23 cellular contexts compared by ENCODE assay signal in the genomic region with DNA sequence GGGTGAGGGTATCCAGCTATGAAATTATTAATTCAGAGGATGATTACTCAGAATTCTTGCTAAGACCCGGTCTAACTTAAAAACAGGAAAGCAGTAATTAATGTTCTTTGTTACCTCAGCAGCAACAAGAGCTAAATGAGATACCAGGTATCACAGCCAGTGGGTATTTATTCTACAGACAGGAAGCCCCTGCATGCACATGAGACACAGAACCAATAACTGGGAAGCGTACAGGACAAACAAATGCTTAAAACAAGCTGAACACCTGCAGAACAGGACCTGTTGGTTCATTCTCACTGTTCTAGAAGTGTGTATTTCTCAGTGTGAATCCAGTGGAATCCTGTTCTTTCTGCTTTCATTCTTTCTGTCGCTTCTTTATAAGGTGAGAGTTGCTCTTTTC. TPM values are rescaled to one million over a fixed set of nuclear protein-coding genes. Genes with fewer than 3 reads are reported as not detected.
DNase-seq lines count a peak whose midpoint lies in the region; ATAC-seq and TF ChIP-seq lines count a peak whose summit lies in the region.
"Had no signal": no experiment of that assay in that cellular context is flagged by ENCODE, and none has a peak within 500 bp of the region (broad histone marks: within the 10 kb centered on the region; RNA-seq: fewer than 3 reads in every experiment).

No MANE protein-coding gene starts in this region.

- H3K27me3 Mint-ChIP-seq in activated T-cell treated with anti-CD3 and anti-CD28 coated beads, Interleukin-2, amount 50 U/mL, for 4 hours (ENCODE audit: low read depth) = no peaks in the 10 kb centered on the region
- no peaks in the 10 kb centered on the region for H3K27me3 Mint-ChIP-seq in IgD-negative memory B cell
- no peaks in the 10 kb centered on the region for H3K27me3 Mint-ChIP-seq in activated naive CD8-positive, alpha-beta T cell treated with anti-CD3 and anti-CD28 coated beads for 36 hours
- H3K27me3 Mint-ChIP-seq in stimulated activated memory B cell treated with anti-CD40 and anti-IgM and Interleukin-4, amounts not matched to agents 10 μg/mL and 1 μg/mL and 100 μg/mL, for 72 hours = no peaks in the 10 kb centered on the region
- H3K27me3 Mint-ChIP-seq in activated T-helper 1 cell treated with anti-CD3 and anti-CD28 coated beads, Interleukin-12 subunit alpha, Interleukin-12 subunit beta, Interleukin-2, Interleukin-4 antibody, amounts not matched to agents 30 ng/mL and 10 ng/mL and 1 ng/mL, durations not matched to agents 14 hours and 24 hours and 36 hours (ENCODE audit: insufficient read depth) = peaks cover 14% of the 10 kb centered on the region

- peak overlapping the region; percentile 5 for H3K4me3 Mint-ChIP-seq in activated T-cell treated with anti-CD3 and anti-CD28 coated beads, Interleukin-2, amount 50 U/mL, for 4 hours
- peak overlapping the region in 1 of 4 donors; percentile 47 for H3K4me3 Mint-ChIP-seq in IgD-negative memory B cell
- H3K4me3 Mint-ChIP-seq in activated naive CD8-positive, alpha-beta T cell treated with anti-CD3 and anti-CD28 coated beads for 36 hours = peak overlapping the region; percentile 15
- H3K4me3 Mint-ChIP-seq in stimulated activated memory B cell treated with anti-CD40 and anti-IgM and Interleukin-4, amounts not matched to agents 10 μg/mL and 1 μg/mL and 100 μg/mL, for 72 hours = no peak overlapping the region
- no peak overlapping the region for H3K4me3 Mint-ChIP-seq in activated T-helper 1 cell treated with anti-CD3 and anti-CD28 coated beads, Interleukin-12 subunit alpha, Interleukin-12 subunit beta, Interleukin-2, Interleukin-4 antibody, amounts not matched to agents 30 ng/mL and 10 ng/mL and 1 ng/mL, durations not matched to agents 14 hours and 24 hours and 36 hours

- peaks cover 79% of the 10 kb centered on the region for H3K4me1 Mint-ChIP-seq in activated T-cell treated with anti-CD3 and anti-CD28 coated beads, Interleukin-2, amount 50 U/mL, for 4 hours (ENCODE audit: low read depth)
- peaks cover 31 to 40% (median 32%) of the 10 kb centered on the region in 3 donors for H3K4me1 Mint-ChIP-seq in IgD-negative memory B cell
- peaks cover 75% of the 10 kb centered on the region for H3K4me1 Mint-ChIP-seq in activated naive CD8-positive, alpha-beta T cell treated with anti-CD3 and anti-CD28 coated beads for 36 hours
- peaks cover 18% of the 10 kb centered on the region for H3K4me1 Mint-ChIP-seq in stimulated activated memory B cell treated with anti-CD40 and anti-IgM and Interleukin-4, amounts not matched to agents 10 μg/mL and 1 μg/mL and 100 μg/mL, for 72 hours
- peaks cover 13% of the 10 kb centered on the region for H3K4me1 Mint-ChIP-seq in activated T-helper 1 cell treated with anti-CD3 and anti-CD28 coated beads, Interleukin-12 subunit alpha, Interleukin-12 subunit beta, Interleukin-2, Interleukin-4 antibody, amounts not matched to agents 30 ng/mL and 10 ng/mL and 1 ng/mL, durations not matched to agents 14 hours and 24 hours and 36 hours (ENCODE audit: low read depth)

- ATAC-seq in activated T-cell treated with anti-CD3 and anti-CD28 coated beads, Interleukin-2, amount 50 U/mL, for 4 hours = peak; percentile 17 to 35
- no peak for ATAC-seq in stimulated activated memory B cell treated with anti-CD40 and anti-IgM and Interleukin-4, amounts not matched to agents 10 μg/mL and 1 μg/mL and 100 μg/mL, for 72 hours
- ATAC-seq in psoas muscle = no peak
- no peak for ATAC-seq in HG02678 (IDR thresholded peaks at IDR 0.05; ENCODE audit: unreplicated experiment)
- ATAC-seq: foreskin keratinocyte, K562 had no signal

- intact Hi-C loops in psoas muscle (cut with DNase I) = no loop called here
- intact Hi-C loops in activated T-helper 1 cell treated with anti-CD3 and anti-CD28 coated beads, Interleukin-12 subunit alpha, Interleukin-12 subunit beta, Interleukin-2, Interleukin-4 antibody, amounts not matched to agents 30 ng/mL and 10 ng/mL and 1 ng/mL, durations not matched to agents 14 hours and 24 hours and 36 hours (cut with micrococcal nuclease) = no loop called here

- peaks cover 5% of the 10 kb centered on the region for H3K36me3 Mint-ChIP-seq in activated T-cell treated with anti-CD3 and anti-CD28 coated beads, Interleukin-2, amount 50 U/mL, for 4 hours (ENCODE audit: insufficient read depth)
- H3K36me3 Mint-ChIP-seq in IgD-negative memory B cell = peaks cover 7% of the 10 kb centered on the region
- peaks cover 5% of the 10 kb centered on the region for H3K36me3 Mint-ChIP-seq in activated naive CD8-positive, alpha-beta T cell treated with anti-CD3 and anti-CD28 coated beads for 36 hours
- H3K36me3 Mint-ChIP-seq in stimulated activated memory B cell treated with anti-CD40 and anti-IgM and Interleukin-4, amounts not matched to agents 10 μg/mL and 1 μg/mL and 100 μg/mL, for 72 hours = no peaks in the 10 kb centered on the region
- no peaks in the 10 kb centered on the region for H3K36me3 Mint-ChIP-seq in activated T-helper 1 cell treated with anti-CD3 and anti-CD28 coated beads, Interleukin-12 subunit alpha, Interleukin-12 subunit beta, Interleukin-2, Interleukin-4 antibody, amounts not matched to agents 30 ng/mL and 10 ng/mL and 1 ng/mL, durations not matched to agents 14 hours and 24 hours and 36 hours (ENCODE audit: low read depth)

- no peak for TF ChIP-seq CTCF in psoas muscle (IDR thresholded peaks at IDR 0.05)

- no peak overlapping the region for H3K27ac ChIP-seq in psoas muscle
- H3K27ac ChIP-seq: epithelial cell of prostate, foreskin keratinocyte had no signal

- H3K9me3 Mint-ChIP-seq in activated T-cell treated with anti-CD3 and anti-CD28 coated beads, Interleukin-2, amount 50 U/mL, for 4 hours = no peaks in the 10 kb centered on the region
- no peaks in the 10 kb centered on the region for H3K9me3 Mint-ChIP-seq in IgD-negative memory B cell
- H3K9me3 Mint-ChIP-seq in activated naive CD8-positive, alpha-beta T cell treated with anti-CD3 and anti-CD28 coated beads for 36 hours = peaks cover 4% of the 10 kb centered on the region
- no peaks in the 10 kb centered on the region for H3K9me3 Mint-ChIP-seq in stimulated activated memory B cell treated with anti-CD40 and anti-IgM and Interleukin-4, amounts not matched to agents 10 μg/mL and 1 μg/mL and 100 μg/mL, for 72 hours
- no peaks in the 10 kb centered on the region for H3K9me3 Mint-ChIP-seq in activated T-helper 1 cell treated with anti-CD3 and anti-CD28 coated beads, Interleukin-12 subunit alpha, Interleukin-12 subunit beta, Interleukin-2, Interleukin-4 antibody, amounts not matched to agents 30 ng/mL and 10 ng/mL and 1 ng/mL, durations not matched to agents 14 hours and 24 hours and 36 hours

- WGBS in psoas muscle, 3 donors = 74 to 85% (median 80%) methylated on average over 3 of the region's 3 CpGs

- no peaks in the 10 kb centered on the region for H3K36me3 ChIP-seq in psoas muscle (ENCODE audit: insufficient read depth in 1 of 2, low read depth in 1 of 2)

- no peak for DNase-seq in activated T-cell treated with anti-CD3 and anti-CD28 coated beads, Interleukin-2, amount 50 U/mL, for 4 hours
- no peak for DNase-seq in activated T-cell treated with anti-CD3 and anti-CD28 coated beads, Interleukin-2, amount 50 U/mL, for 1 hour
- DNase-seq in activated naive CD8-positive, alpha-beta T cell treated with anti-CD3 and anti-CD28 coated beads for 36 hours = no peak
- DNase-seq in psoas muscle = no peak
- DNase-seq in activated T-helper 1 cell treated with anti-CD3 and anti-CD28 coated beads, Interleukin-12 subunit alpha, Interleukin-12 subunit beta, Interleukin-2, Interleukin-4 antibody, amounts not matched to agents 30 ng/mL and 10 ng/mL and 1 ng/mL, durations not matched to agents 14 hours and 24 hours and 36 hours (ENCODE audit: low spot score) = no peak
- DNase-seq: activated effector memory CD4-positive, alpha-beta T cell treated with anti-CD3 and anti-CD28 coated beads, Interleukin-2, amount 50 U/mL, for 16 hours; anterior cingulate cortex; DMS79 treated with DMSO at 0.1 percent for 48 hours; foreskin keratinocyte; hippocampal formation; MM.1S; NCI-H1694 treated with DMSO at 0.1 percent for 48 hours; retina; stimulated activated CD8-positive, alpha-beta memory T cell treated with anti-CD3 and anti-CD28 coated beads, Interleukin-4, amount 100 ng/mL, for 48 hours had no signal

- H3K4me3 ChIP-seq in psoas muscle = no peak overlapping the region
- H3K4me3 ChIP-seq: K562 had no signal

- H3K4me1 ChIP-seq in psoas muscle = no peaks in the 10 kb centered on the region
- H3K4me1 ChIP-seq: foreskin keratinocyte had no signal

- H3K9me3 ChIP-seq in psoas muscle = no peaks in the 10 kb centered on the region

- no peaks in the 10 kb centered on the region for H3K27me3 ChIP-seq in psoas muscle (ENCODE audit: insufficient read depth in 3 of 3, low read length in 2 of 3)

- H3K27ac Mint-ChIP-seq in IgD-negative memory B cell = peak overlapping the region in 2 of 3 donors; percentile 16 to 85
- H3K27ac Mint-ChIP-seq in activated naive CD8-positive, alpha-beta T cell treated with anti-CD3 and anti-CD28 coated beads for 36 hours = peak overlapping the region; percentile 59
- peak overlapping the region; percentile 48 for H3K27ac Mint-ChIP-seq in stimulated activated memory B cell treated with anti-CD40 and anti-IgM and Interleukin-4, amounts not matched to agents 10 μg/mL and 1 μg/mL and 100 μg/mL, for 72 hours
- H3K27ac Mint-ChIP-seq in activated T-helper 1 cell treated with anti-CD3 and anti-CD28 coated beads, Interleukin-12 subunit alpha, Interleukin-12 subunit beta, Interleukin-2, Interleukin-4 antibody, amounts not matched to agents 30 ng/mL and 10 ng/mL and 1 ng/mL, durations not matched to agents 14 hours and 24 hours and 36 hours = no peak overlapping the region

RNA-seq across cellular contexts. Expression of a gene that starts 30.9 kb away (rescaled TPM):
- 1 to 10 TPM; 2.1 to 2.2 (median 2.2) TPM for total RNA-seq in activated T-cell treated with anti-CD3 and anti-CD28 coated beads, Interleukin-2, amount 50 U/mL, for 4 hours
- polyA plus RNA-seq in IgD-negative memory B cell (26.1 TPM), psoas muscle (under 1 TPM in 1 of 3 donors, not detected in 2; 0.03 TPM)
- 10 to 100 TPM; 15.3 to 16.3 TPM for total RNA-seq in activated naive CD8-positive, alpha-beta T cell treated with anti-CD3 and anti-CD28 coated beads for 36 hours
- under 1 TPM in 3 of 4 donors, not detected in 1; 0.15 to 0.21 (median 0.15) TPM for total RNA-seq in psoas muscle
- total RNA-seq in activated T-helper 1 cell treated with anti-CD3 and anti-CD28 coated beads, Interleukin-12 subunit alpha, Interleukin-12 subunit beta, Interleukin-2, Interleukin-4 antibody, amounts not matched to agents 30 ng/mL and 10 ng/mL and 1 ng/mL, durations not matched to agents 14 hours and 24 hours and 36 hours = 1.7 TPM in 2 replicates
- total RNA-seq: cardiac septum, dermis microvascular lymphatic vessel endothelial cell, foreskin keratinocyte, H1 had no signal
- polyA plus RNA-seq: AG04450, foreskin keratinocyte, H1, K562 had no signal

Comparison
In these comparisons a context has a peak if more than half of its experiments do, and no peak if none do; other contexts are left out.
1. ATAC-seq: peak in activated T-cell treated with anti-CD3 and anti-CD28 coated beads, Interleukin-2, amount 50 U/mL, for 4 hours (2 of 2); none in stimulated activated memory B cell treated with anti-CD40 and anti-IgM and Interleukin-4, amounts not matched to agents 10 μg/mL and 1 μg/mL and 100 μg/mL, for 72 hours (single experiment), psoas muscle (0 of 4) and HG02678 (single experiment).
2. H3K4me3 Mint-ChIP-seq: peak in activated T-cell treated with anti-CD3 and anti-CD28 coated beads, Interleukin-2, amount 50 U/mL, for 4 hours (single experiment) and activated naive CD8-positive, alpha-beta T cell treated with anti-CD3 and anti-CD28 coated beads for 36 hours (single experiment); none in stimulated activated memory B cell treated with anti-CD40 and anti-IgM and Interleukin-4, amounts not matched to agents 10 μg/mL and 1 μg/mL and 100 μg/mL, for 72 hours (single experiment) and activated T-helper 1 cell treated with anti-CD3 and anti-CD28 coated beads, Interleukin-12 subunit alpha, Interleukin-12 subunit beta, Interleukin-2, Interleukin-4 antibody, amounts not matched to agents 30 ng/mL and 10 ng/mL and 1 ng/mL, durations not matched to agents 14 hours and 24 hours and 36 hours (single experiment).